Comparison of ENCODE assay signal across 19 cellular contexts in genomic region chr15:64544450-64544849, GRCh38.
DNase-seq lines count a peak whose midpoint lies in the region; ATAC-seq and TF ChIP-seq lines count a peak whose summit lies in the region.
"Had no signal": no experiment of that assay in that cellular context is flagged by ENCODE, and none has a peak within 500 bp of the region (broad histone marks: within the 10 kb centered on the region; RNA-seq: fewer than 3 reads in every experiment).

No MANE protein-coding gene starts in this region.

- no peak overlapping the region for H3K4me3 Mint-ChIP-seq in activated naive CD8-positive, alpha-beta T cell treated with anti-CD3 and anti-CD28 coated beads for 36 hours
- no peak overlapping the region for H3K4me3 Mint-ChIP-seq in memory B cell
- H3K4me3 Mint-ChIP-seq in activated T-helper 1 cell treated with anti-CD3 and anti-CD28 coated beads, Interleukin-12 subunit alpha, Interleukin-12 subunit beta, Interleukin-2, Interleukin-4 antibody, amounts not matched to agents 30 ng/mL and 10 ng/mL and 1 ng/mL, durations not matched to agents 14 hours and 24 hours and 36 hours, result no peak overlapping the region

- H3K9me3 Mint-ChIP-seq in activated naive CD8-positive, alpha-beta T cell treated with anti-CD3 and anti-CD28 coated beads for 36 hours, result peaks cover 3% of the 10 kb centered on the region
- H3K9me3 Mint-ChIP-seq in memory B cell, result no peaks in the 10 kb centered on the region
- H3K9me3 Mint-ChIP-seq in activated T-helper 1 cell treated with anti-CD3 and anti-CD28 coated beads, Interleukin-12 subunit alpha, Interleukin-12 subunit beta, Interleukin-2, Interleukin-4 antibody, amounts not matched to agents 30 ng/mL and 10 ng/mL and 1 ng/mL, durations not matched to agents 14 hours and 24 hours and 36 hours, result no peaks in the 10 kb centered on the region

- ATAC-seq in Right ventricle myocardium inferior (no peak), memory B cell (ENCODE audit: low read depth) (no peak), GM21529 (IDR thresholded peaks at IDR 0.05; ENCODE audit: unreplicated experiment) (no peak)
- ATAC-seq: A549 had no signal

- H3K36me3 Mint-ChIP-seq in activated naive CD8-positive, alpha-beta T cell treated with anti-CD3 and anti-CD28 coated beads for 36 hours, result peaks cover 27% of the 10 kb centered on the region
- H3K36me3 Mint-ChIP-seq in memory B cell, result peaks cover 12% of the 10 kb centered on the region
- H3K36me3 Mint-ChIP-seq in activated T-helper 1 cell treated with anti-CD3 and anti-CD28 coated beads, Interleukin-12 subunit alpha, Interleukin-12 subunit beta, Interleukin-2, Interleukin-4 antibody, amounts not matched to agents 30 ng/mL and 10 ng/mL and 1 ng/mL, durations not matched to agents 14 hours and 24 hours and 36 hours (ENCODE audit: low read depth), result peaks cover 10% of the 10 kb centered on the region

- intact Hi-C loops in Right ventricle myocardium inferior (cut with DNase I), result no loop called here
- intact Hi-C loops in activated T-helper 1 cell treated with anti-CD3 and anti-CD28 coated beads, Interleukin-12 subunit alpha, Interleukin-12 subunit beta, Interleukin-2, Interleukin-4 antibody, amounts not matched to agents 30 ng/mL and 10 ng/mL and 1 ng/mL, durations not matched to agents 14 hours and 24 hours and 36 hours (cut with micrococcal nuclease), result no loop called here

- peak overlapping the region; percentile 6 for H3K27ac ChIP-seq in cardiac muscle cell
- H3K27ac ChIP-seq: A549, C4-2B, HL-60 had no signal

- H3K4me3 ChIP-seq in cardiac muscle cell, result no peak overlapping the region
- H3K4me3 ChIP-seq: A549 had no signal

- H3K27me3 ChIP-seq in cardiac muscle cell, result no peaks in the 10 kb centered on the region

- no peak for TF ChIP-seq CTCF in cardiac muscle cell (IDR thresholded peaks at IDR 0.05; ENCODE audit: low read depth, low read length)

- DNase-seq in cardiac muscle cell (ENCODE audit: low read depth in 1 of 2, low spot score in 1 of 2), result peak in 1 of 2 donors; percentile 39
- DNase-seq in Right ventricle myocardium inferior (ENCODE audit: missing footprints), result no peak
- no peak for DNase-seq in activated naive CD8-positive, alpha-beta T cell treated with anti-CD3 and anti-CD28 coated beads for 36 hours
- DNase-seq in memory B cell (ENCODE audit: low spot score in 2 of 2), result no peak
- peak; percentile 5 for DNase-seq in superior temporal gyrus (ENCODE audit: extremely low spot score)
- no peak for DNase-seq in NCI-H69 (lab: John Stamatoyannopoulos, UW)
- DNase-seq in activated T-helper 1 cell treated with anti-CD3 and anti-CD28 coated beads, Interleukin-12 subunit alpha, Interleukin-12 subunit beta, Interleukin-2, Interleukin-4 antibody, amounts not matched to agents 30 ng/mL and 10 ng/mL and 1 ng/mL, durations not matched to agents 14 hours and 24 hours and 36 hours (ENCODE audit: low spot score), result no peak
- DNase-seq: DND-41; GF-D8; GOT3; KBM-7; NCI-H1048; NCI-H345; NCI-H526 treated with DMSO at 0.1 percent for 48 hours; NK-92 treated with Interleukin-12 subunit alpha and Interleukin-12 subunit beta, amount 100 ng/mL, for 24 hours had no signal

- peaks cover 35% of the 10 kb centered on the region for H3K4me1 Mint-ChIP-seq in activated naive CD8-positive, alpha-beta T cell treated with anti-CD3 and anti-CD28 coated beads for 36 hours
- peaks cover 13% of the 10 kb centered on the region for H3K4me1 Mint-ChIP-seq in memory B cell
- no peaks in the 10 kb centered on the region for H3K4me1 Mint-ChIP-seq in activated T-helper 1 cell treated with anti-CD3 and anti-CD28 coated beads, Interleukin-12 subunit alpha, Interleukin-12 subunit beta, Interleukin-2, Interleukin-4 antibody, amounts not matched to agents 30 ng/mL and 10 ng/mL and 1 ng/mL, durations not matched to agents 14 hours and 24 hours and 36 hours (ENCODE audit: low read depth)

- peaks cover 9% of the 10 kb centered on the region for H3K4me1 ChIP-seq in cardiac muscle cell (ENCODE audit: low read depth)
- H3K4me1 ChIP-seq: A549 had no signal

- H3K27ac Mint-ChIP-seq in activated naive CD8-positive, alpha-beta T cell treated with anti-CD3 and anti-CD28 coated beads for 36 hours, result peak overlapping the region; percentile 51
- H3K27ac Mint-ChIP-seq in memory B cell, result peak overlapping the region; percentile 47
- H3K27ac Mint-ChIP-seq in activated T-helper 1 cell treated with anti-CD3 and anti-CD28 coated beads, Interleukin-12 subunit alpha, Interleukin-12 subunit beta, Interleukin-2, Interleukin-4 antibody, amounts not matched to agents 30 ng/mL and 10 ng/mL and 1 ng/mL, durations not matched to agents 14 hours and 24 hours and 36 hours, result no peak overlapping the region

- no peaks in the 10 kb centered on the region for H3K9me3 ChIP-seq in cardiac muscle cell (ENCODE audit: low read depth)
- H3K9me3 ChIP-seq: A549 had no signal

- H3K36me3 ChIP-seq in cardiac muscle cell, result no peaks in the 10 kb centered on the region

- H3K27me3 Mint-ChIP-seq in activated naive CD8-positive, alpha-beta T cell treated with anti-CD3 and anti-CD28 coated beads for 36 hours, result no peaks in the 10 kb centered on the region
- H3K27me3 Mint-ChIP-seq in memory B cell, result no peaks in the 10 kb centered on the region
- no peaks in the 10 kb centered on the region for H3K27me3 Mint-ChIP-seq in activated T-helper 1 cell treated with anti-CD3 and anti-CD28 coated beads, Interleukin-12 subunit alpha, Interleukin-12 subunit beta, Interleukin-2, Interleukin-4 antibody, amounts not matched to agents 30 ng/mL and 10 ng/mL and 1 ng/mL, durations not matched to agents 14 hours and 24 hours and 36 hours (ENCODE audit: insufficient read depth)
